Comparison of ENCODE assay signal across 8 cellular contexts in genomic region chr16:56662357-56663354, GRCh38. TPM values are rescaled to one million over a fixed set of nuclear protein-coding genes. Genes with fewer than 3 reads are reported as not detected.
DNase-seq lines count a peak whose midpoint lies in the region; ATAC-seq and TF ChIP-seq lines count a peak whose summit lies in the region.

No MANE protein-coding gene starts in this region.

- TF ChIP-seq CTCF in thoracic aorta (IDR thresholded peaks at IDR 0.05) (no peak), lower leg skin (IDR thresholded peaks at IDR 0.05) (no peak)

- POLR2A ChIA-PET in activated CD4-positive, alpha-beta T cell treated with anti-CD3 and anti-CD28 coated beads, Interleukin-2, amount 10 ng/mL, durations not matched to agents 7 days and 5 days (lab: Charles Lee) = no interaction called here

- H3K27me3 Mint-ChIP-seq in activated CD4-positive, alpha-beta T cell treated with anti-CD3 and anti-CD28 coated beads, Interleukin-2, amount 10 ng/mL, durations not matched to agents 7 days and 5 days = peaks cover 40% of the 10 kb centered on the region
- peaks cover 70% of the 10 kb centered on the region for H3K27me3 Mint-ChIP-seq in activated naive CD4-positive, alpha-beta T cell treated with anti-CD3 and anti-CD28 coated beads, Interleukin-2, amount 10 ng/mL, durations not matched to agents 7 days and 5 days

- peaks cover 10 to 18% of the 10 kb centered on the region in 2 donors for H3K4me1 ChIP-seq in thoracic aorta (ENCODE audit: control insufficient read depth in 1 of 2, low read depth in 2 of 2)

- peak overlapping the region; percentile 74 for H3K4me3 Mint-ChIP-seq in activated CD4-positive, alpha-beta T cell treated with anti-CD3 and anti-CD28 coated beads, Interleukin-2, amount 10 ng/mL, durations not matched to agents 7 days and 5 days
- H3K4me3 Mint-ChIP-seq in activated naive CD4-positive, alpha-beta T cell treated with anti-CD3 and anti-CD28 coated beads, Interleukin-2, amount 10 ng/mL, durations not matched to agents 7 days and 5 days = peak overlapping the region; percentile 79

- no peaks in the 10 kb centered on the region for H3K9me3 Mint-ChIP-seq in activated CD4-positive, alpha-beta T cell treated with anti-CD3 and anti-CD28 coated beads, Interleukin-2, amount 10 ng/mL, durations not matched to agents 7 days and 5 days
- no peaks in the 10 kb centered on the region for H3K9me3 Mint-ChIP-seq in activated naive CD4-positive, alpha-beta T cell treated with anti-CD3 and anti-CD28 coated beads, Interleukin-2, amount 10 ng/mL, durations not matched to agents 7 days and 5 days

- H3K27me3 ChIP-seq in thoracic aorta (replicated peaks; ENCODE audit: insufficient read depth) = no peaks in the 10 kb centered on the region

- no peak for ATAC-seq in thoracic aorta (ENCODE audit: insufficient number of reproducible peaks, low FRiP score, low read depth)
- no peak for ATAC-seq in HG03439 (IDR thresholded peaks at IDR 0.05; ENCODE audit: unreplicated experiment)

- CTCF ChIA-PET in activated CD4-positive, alpha-beta T cell treated with anti-CD3 and anti-CD28 coated beads, Interleukin-2, amount 10 ng/mL, durations not matched to agents 7 days and 5 days (lab: Charles Lee) = interaction anchor here (0.7 to 1.8 kb wide), 6 partner anchors 9 to 86 kb away, joined by 3 to 4 read pairs (median 3); no protein-coding TSS in a partner anchor
- CTCF ChIA-PET in activated naive CD4-positive, alpha-beta T cell treated with anti-CD3 and anti-CD28 coated beads, Interleukin-2, amount 10 ng/mL, durations not matched to agents 7 days and 5 days (lab: Charles Lee) = interaction anchor here (1.2 to 2.1 kb wide), 4 partner anchors 11 to 22 kb away, joined by 4 to 6 read pairs (median 5); no protein-coding TSS in a partner anchor

- H3K36me3 Mint-ChIP-seq in activated CD4-positive, alpha-beta T cell treated with anti-CD3 and anti-CD28 coated beads, Interleukin-2, amount 10 ng/mL, durations not matched to agents 7 days and 5 days (ENCODE audit: low read depth) = no peaks in the 10 kb centered on the region
- H3K36me3 Mint-ChIP-seq in activated naive CD4-positive, alpha-beta T cell treated with anti-CD3 and anti-CD28 coated beads, Interleukin-2, amount 10 ng/mL, durations not matched to agents 7 days and 5 days = peaks cover 7% of the 10 kb centered on the region

- H3K27ac Mint-ChIP-seq in activated CD4-positive, alpha-beta T cell treated with anti-CD3 and anti-CD28 coated beads, Interleukin-2, amount 10 ng/mL, durations not matched to agents 7 days and 5 days = peak overlapping the region; percentile 81
- peak overlapping the region; percentile 9 for H3K27ac Mint-ChIP-seq in activated naive CD4-positive, alpha-beta T cell treated with anti-CD3 and anti-CD28 coated beads, Interleukin-2, amount 10 ng/mL, durations not matched to agents 7 days and 5 days

- 22 to 27% methylated on average over 41 of the region's 48 CpGs for WGBS in lower leg skin, 2 donors

- H3K4me3 ChIP-seq in thoracic aorta (peak overlapping the region; percentile 21), lower leg skin (ENCODE audit: low read depth, poor library complexity, severe bottlenecking) (no peak overlapping the region)

- no peaks in the 10 kb centered on the region for H3K36me3 ChIP-seq in thoracic aorta

- H3K9me3 ChIP-seq in thoracic aorta = no peaks in the 10 kb centered on the region

- intact Hi-C loops in lower leg skin (cut with DNase I; ENCODE audit: low total_unique reads) = no loop called here

- DNase-seq in activated CD4-positive, alpha-beta T cell treated with anti-CD3 and anti-CD28 coated beads, Interleukin-2, amount 10 ng/mL, durations not matched to agents 7 days and 5 days = peak; percentile 43
- no peak for DNase-seq in activated CD4-positive, alpha-beta T cell treated with anti-CD3 and anti-CD28 coated beads for 4 hours
- peak; percentile 59 for DNase-seq in activated naive CD4-positive, alpha-beta T cell treated with anti-CD3 and anti-CD28 coated beads, Interleukin-2, amount 10 ng/mL, durations not matched to agents 7 days and 5 days
- peak; percentile 65 for DNase-seq in left kidney (ENCODE audit: low read depth, low spot score)
- no peak for DNase-seq in thoracic aorta (ENCODE audit: low spot score)
- DNase-seq in lower leg skin (ENCODE audit: low spot score in 2 of 2) = no peak
- DNase-seq in kidney glomerular epithelial cell (lab: John Stamatoyannopoulos, UW) = no peak

- no peak for TF ChIP-seq POLR2A in lower leg skin (IDR thresholded peaks at IDR 0.05)

- H3K4me1 Mint-ChIP-seq in activated CD4-positive, alpha-beta T cell treated with anti-CD3 and anti-CD28 coated beads, Interleukin-2, amount 10 ng/mL, durations not matched to agents 7 days and 5 days = peaks cover 43% of the 10 kb centered on the region
- H3K4me1 Mint-ChIP-seq in activated naive CD4-positive, alpha-beta T cell treated with anti-CD3 and anti-CD28 coated beads, Interleukin-2, amount 10 ng/mL, durations not matched to agents 7 days and 5 days = peaks cover 41% of the 10 kb centered on the region

- no peak overlapping the region for H3K27ac ChIP-seq in thoracic aorta

RNA-seq across cellular contexts. Expression of gene MT1F, which starts 4.9 kb away (rescaled TPM):
- total RNA-seq in activated CD4-positive, alpha-beta T cell treated with anti-CD3 and anti-CD28 coated beads, Interleukin-2, amount 10 ng/mL, durations not matched to agents 7 days and 5 days = 10 to 100 TPM; 19.6 to 24.3 TPM
- total RNA-seq in thoracic aorta (1 to 10 TPM; 3.1 to 3.9 TPM), lower leg skin (10 to 100 TPM in 2 of 4 donors, 1 to 10 TPM in 2; 2.1 to 17.2 (median 8.3) TPM)

RNA-seq across cellular contexts. Expression of gene MT1G, which starts 5.2 kb away (rescaled TPM):
- 10 to 100 TPM in 1 of 2 experiments, 1 to 10 TPM in 1; 8.0 to 10.2 TPM for total RNA-seq in activated CD4-positive, alpha-beta T cell treated with anti-CD3 and anti-CD28 coated beads, Interleukin-2, amount 10 ng/mL, durations not matched to agents 7 days and 5 days
- 10 to 100 TPM in 1 of 2 donors, not detected in 1; 34.7 TPM for total RNA-seq in thoracic aorta
- total RNA-seq in lower leg skin = 10 to 100 TPM in 2 of 4 donors, 1 to 10 TPM in 1, not detected in 1; 5.6 to 46.4 (median 37.8) TPM

RNA-seq across cellular contexts. Expression of gene MT1H, which starts 7.0 kb away (rescaled TPM):
- under 1 TPM; 0.62 TPM for total RNA-seq in activated CD4-positive, alpha-beta T cell treated with anti-CD3 and anti-CD28 coated beads, Interleukin-2, amount 10 ng/mL, durations not matched to agents 7 days and 5 days
- total RNA-seq in thoracic aorta (not detected), lower leg skin (1 to 10 TPM in 2 of 4 donors, not detected in 2; 1.2 to 3.9 TPM)

RNA-seq across cellular contexts. Expression of gene MT1B, which starts 11.0 kb away (rescaled TPM):
- total RNA-seq in activated CD4-positive, alpha-beta T cell treated with anti-CD3 and anti-CD28 coated beads, Interleukin-2, amount 10 ng/mL, durations not matched to agents 7 days and 5 days = not detected
- total RNA-seq in thoracic aorta (not detected), lower leg skin (not detected)

RNA-seq across cellular contexts. Expression of gene MT1X, which starts 19.6 kb away (rescaled TPM):
- total RNA-seq in activated CD4-positive, alpha-beta T cell treated with anti-CD3 and anti-CD28 coated beads, Interleukin-2, amount 10 ng/mL, durations not matched to agents 7 days and 5 days = 10 to 100 TPM; 57.6 to 59.1 TPM
- total RNA-seq in thoracic aorta (100 to 1,000 TPM; 308 to 320 TPM), lower leg skin (1,000 to 10,000 TPM; 1,041 to 3,584 (median 2,610) TPM)

Comparison
In these comparisons a context has a peak if more than half of its experiments do, and no peak if none do; other contexts are left out.
1. DNase-seq: peak in activated CD4-positive, alpha-beta T cell treated with anti-CD3 and anti-CD28 coated beads, Interleukin-2, amount 10 ng/mL, durations not matched to agents 7 days and 5 days (single experiment), activated naive CD4-positive, alpha-beta T cell treated with anti-CD3 and anti-CD28 coated beads, Interleukin-2, amount 10 ng/mL, durations not matched to agents 7 days and 5 days (single experiment) and left kidney (single experiment); none in activated CD4-positive, alpha-beta T cell treated with anti-CD3 and anti-CD28 coated beads for 4 hours (0 of 2), thoracic aorta (single experiment), lower leg skin (0 of 2) and kidney glomerular epithelial cell (single experiment).